25 cellular contexts compared by ENCODE assay signal in the genomic region with DNA sequence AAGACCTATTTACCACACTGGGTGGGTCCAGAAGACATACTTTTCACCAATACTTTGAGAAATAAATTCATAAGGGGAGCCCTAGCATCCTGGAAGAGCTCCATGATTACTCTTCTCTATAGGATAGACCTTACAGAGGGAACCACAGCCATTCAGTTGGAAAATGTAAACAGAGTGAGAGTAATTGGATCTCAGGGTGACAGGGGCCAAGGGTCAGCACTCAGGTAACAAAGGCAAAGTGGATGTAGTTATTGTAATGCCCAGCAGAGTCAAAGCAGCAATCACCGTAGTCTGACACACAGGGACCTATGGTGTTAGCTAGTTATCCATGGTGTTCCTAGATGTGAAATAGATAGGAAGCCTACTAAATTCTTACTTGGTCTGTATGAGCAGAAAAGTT.
"Had no signal": no experiment of that assay in that cellular context is flagged by ENCODE, and none has a peak within 500 bp of the region (broad histone marks: within the 10 kb centered on the region; RNA-seq: fewer than 3 reads in every experiment).

No MANE protein-coding gene starts in this region.

- H3K4me3 Mint-ChIP-seq: activated CD4-positive, alpha-beta T cell treated with anti-CD3 and anti-CD28 coated beads for 36 hours; activated CD8-positive, alpha-beta memory T cell treated with anti-CD3 and anti-CD28 coated beads, Interleukin-2, amount 10 ng/mL, durations not matched to agents 7 days and 5 days; activated CD8-positive, alpha-beta T cell treated with anti-CD3 and anti-CD28 coated beads, Interleukin-2, amount 10 ng/mL, durations not matched to agents 7 days and 5 days; activated naive CD8-positive, alpha-beta T cell; mesothelial cell of epicardium; naive B cell; T-helper 2 cell treated with Interferon-gamma antibody and Interleukin-4, amounts not matched to agents 5 μg/mL and 100 μg/mL, for 36 hours had no signal

- H3K27ac Mint-ChIP-seq: activated CD4-positive, alpha-beta T cell treated with anti-CD3 and anti-CD28 coated beads for 36 hours; activated CD8-positive, alpha-beta memory T cell treated with anti-CD3 and anti-CD28 coated beads, Interleukin-2, amount 10 ng/mL, durations not matched to agents 7 days and 5 days; activated CD8-positive, alpha-beta T cell treated with anti-CD3 and anti-CD28 coated beads, Interleukin-2, amount 10 ng/mL, durations not matched to agents 7 days and 5 days; activated naive CD8-positive, alpha-beta T cell; activated T-helper 2 cell treated with anti-CD3 and anti-CD28 coated beads, Interferon-gamma antibody, Interleukin-2, Interleukin-4, amounts not matched to agents 10 μg/mL and 5 μg/mL and 100 μg/mL, durations not matched to agents 14 hours and 24 hours and 36 hours; mesothelial cell of epicardium; naive B cell; T-helper 2 cell treated with Interferon-gamma antibody and Interleukin-4, amounts not matched to agents 5 μg/mL and 100 μg/mL, for 36 hours had no signal

- H3K27ac ChIP-seq: colonic mucosa, gastroesophageal sphincter, thoracic aorta, uterus had no signal

- H3K27me3 Mint-ChIP-seq: activated CD4-positive, alpha-beta T cell treated with anti-CD3 and anti-CD28 coated beads for 36 hours; activated CD8-positive, alpha-beta memory T cell treated with anti-CD3 and anti-CD28 coated beads, Interleukin-2, amount 10 ng/mL, durations not matched to agents 7 days and 5 days; activated naive CD8-positive, alpha-beta T cell had no signal

- H3K36me3 Mint-ChIP-seq: activated CD8-positive, alpha-beta memory T cell treated with anti-CD3 and anti-CD28 coated beads, Interleukin-2, amount 10 ng/mL, durations not matched to agents 7 days and 5 days; activated naive CD8-positive, alpha-beta T cell; naive B cell had no signal

- DNase-seq: activated CD4-positive, alpha-beta T cell treated with anti-CD3 and anti-CD28 coated beads for 36 hours; activated CD4-positive, CD25-positive, alpha-beta regulatory T cell; activated CD8-positive, alpha-beta memory T cell treated with anti-CD3 and anti-CD28 coated beads, Interleukin-2, amount 10 ng/mL, durations not matched to agents 7 days and 5 days; activated CD8-positive, alpha-beta T cell treated with anti-CD3 and anti-CD28 coated beads, Interleukin-2, amount 10 ng/mL, durations not matched to agents 7 days and 5 days; activated T-cell treated with anti-CD3 and anti-CD28 coated beads, Interleukin-2, amount 50 U/mL, for 48 hours; anterior cingulate cortex; cerebellar nuclear complex; colonic mucosa; effector CD8-positive, alpha-beta T cell; erythroblast; hippocampal formation; left cardiac atrium; naive B cell; nucleus accumbens; right cardiac atrium; stimulated activated CD4-positive, alpha-beta T cell treated with anti-CD3 and anti-CD28 coated beads, Interleukin-4, amount 100 ng/mL, for 1 hour; stimulated activated naive CD8-positive, alpha-beta T cell treated with anti-CD3 and anti-CD28 coated beads, Interleukin-15, Interleukin-2, amounts not matched to agents 100 U/mL and 50 U/mL, for 24 hours; trophoblast cell; uterus had no signal

- ATAC-seq: activated CD4-positive, alpha-beta T cell treated with anti-CD3 and anti-CD28 coated beads for 36 hours; activated CD8-positive, alpha-beta memory T cell treated with anti-CD3 and anti-CD28 coated beads, Interleukin-2, amount 10 ng/mL, durations not matched to agents 7 days and 5 days; activated CD8-positive, alpha-beta T cell treated with anti-CD3 and anti-CD28 coated beads, Interleukin-2, amount 10 ng/mL, durations not matched to agents 7 days and 5 days; gastroesophageal sphincter; left cardiac atrium; right cardiac atrium; stimulated activated naive CD8-positive, alpha-beta T cell treated with anti-CD3 and anti-CD28 coated beads, Interleukin-15, Interleukin-2, amounts not matched to agents 100 U/mL and 50 U/mL, for 24 hours had no signal

- H3K9me3 Mint-ChIP-seq: activated T-helper 2 cell treated with anti-CD3 and anti-CD28 coated beads, Interferon-gamma antibody, Interleukin-2, Interleukin-4, amounts not matched to agents 10 μg/mL and 5 μg/mL and 100 μg/mL, durations not matched to agents 14 hours and 24 hours and 36 hours; naive B cell; T-helper 2 cell treated with Interferon-gamma antibody and Interleukin-4, amounts not matched to agents 5 μg/mL and 100 μg/mL, for 36 hours had no signal
